16 cellular contexts compared by ENCODE assay signal in the genomic region with DNA sequence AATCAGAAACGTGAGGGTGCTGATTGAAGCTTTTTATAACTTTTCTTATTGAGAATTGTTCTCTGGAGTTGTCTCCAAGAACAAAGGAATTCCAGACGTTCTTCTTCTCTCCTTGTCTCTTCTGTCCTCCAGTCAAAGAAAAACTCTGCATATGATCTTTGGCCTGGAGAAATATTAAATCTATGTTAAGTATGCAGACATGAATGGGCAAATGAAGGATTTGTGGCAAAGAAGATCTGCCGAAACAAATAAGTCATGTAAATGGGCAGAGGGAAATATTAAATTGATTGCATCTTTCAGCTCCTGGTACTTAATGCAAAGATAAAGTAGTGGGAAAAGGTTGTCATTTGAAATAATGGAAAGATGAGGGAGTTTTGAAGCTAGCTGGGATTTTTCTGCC.
"Had no signal": no experiment of that assay in that cellular context is flagged by ENCODE, and none has a peak within 500 bp of the region (broad histone marks: within the 10 kb centered on the region; RNA-seq: fewer than 3 reads in every experiment).

No MANE protein-coding gene starts in this region.

- H3K27me3 Mint-ChIP-seq: activated CD8-positive, alpha-beta T cell treated with anti-CD3 and anti-CD28 coated beads for 36 hours had no signal

- DNase-seq: activated CD8-positive, alpha-beta T cell treated with anti-CD3 and anti-CD28 coated beads for 36 hours; activated effector memory CD4-positive, alpha-beta T cell treated with Interleukin-2 at 50 U/mL for 16 hours; activated T-cell treated with anti-CD3 and anti-CD28 coated beads, Interleukin-2, amount 50 U/mL, for 4 hours; brain microvascular endothelial cell; cortex of kidney; effector CD4-positive, alpha-beta T cell; foreskin fibroblast; kidney glomerular epithelial cell; mesendoderm; psoas muscle; stimulated activated CD4-positive, alpha-beta T cell treated with anti-CD3 and anti-CD28 coated beads, Interleukin-2, amount 100 ng/mL, for 24 hours had no signal

- H3K9me3 Mint-ChIP-seq: activated CD8-positive, alpha-beta T cell treated with anti-CD3 and anti-CD28 coated beads for 36 hours; activated naive CD4-positive, alpha-beta T cell treated with anti-CD3 and anti-CD28 coated beads, Interleukin-2, amount 50 U/mL, for 72 hours; activated T-cell treated with anti-CD3 and anti-CD28 coated beads, Interleukin-2, amount 50 U/mL, for 4 hours; central memory CD8-positive, alpha-beta T cell had no signal

- ATAC-seq: activated CD8-positive, alpha-beta T cell treated with anti-CD3 and anti-CD28 coated beads for 36 hours; activated naive CD4-positive, alpha-beta T cell treated with anti-CD3 and anti-CD28 coated beads, Interleukin-2, amount 50 U/mL, for 72 hours; activated T-cell treated with anti-CD3 and anti-CD28 coated beads, Interleukin-2, amount 50 U/mL, for 4 hours; psoas muscle; sciatic nerve had no signal

- H3K9me3 ChIP-seq: psoas muscle, thoracic aorta had no signal

- H3K27ac Mint-ChIP-seq: activated CD8-positive, alpha-beta T cell treated with anti-CD3 and anti-CD28 coated beads for 36 hours; activated naive CD4-positive, alpha-beta T cell treated with anti-CD3 and anti-CD28 coated beads, Interleukin-2, amount 50 U/mL, for 72 hours had no signal

- H3K4me3 ChIP-seq: psoas muscle, thoracic aorta had no signal

- H3K27ac ChIP-seq: brain microvascular endothelial cell, psoas muscle, thoracic aorta, VCaP had no signal

- H3K36me3 ChIP-seq: brain microvascular endothelial cell, thoracic aorta had no signal

- H3K4me1 Mint-ChIP-seq: central memory CD8-positive, alpha-beta T cell had no signal

- H3K27me3 ChIP-seq: brain microvascular endothelial cell had no signal

- H3K4me3 Mint-ChIP-seq: activated CD8-positive, alpha-beta T cell treated with anti-CD3 and anti-CD28 coated beads for 36 hours; activated T-cell treated with anti-CD3 and anti-CD28 coated beads, Interleukin-2, amount 50 U/mL, for 4 hours; central memory CD8-positive, alpha-beta T cell had no signal
